Comparison of ENCODE assay signal across 1 cellular context in genomic region chr15:67127334-67127664, GRCh38.
TF ChIP-seq lines count a peak whose summit lies in the region.

No MANE protein-coding gene starts in this region.

TF ChIP-seq in GM23338, 12 proteins besides CTCF, POLR2A, EP300 and RAD21 (continued from another document):
- TF ChIP-seq REST (IDR thresholded peaks at IDR 0.05; ENCODE audit: unreplicated experiment): no peak
- no peak for TF ChIP-seq POLR2AphosphoS5 (IDR thresholded peaks at IDR 0.05; ENCODE audit: low read depth)
- TF ChIP-seq ZNF114 (CRISPR knock-in tag; IDR thresholded peaks at IDR 0.05): no peak
- no peak for TF ChIP-seq NANOG (IDR thresholded peaks at IDR 0.05; ENCODE audit: borderline replicate concordance)
- no peak for TF ChIP-seq ZNF462 (CRISPR knock-in tag; IDR thresholded peaks at IDR 0.05)
- TF ChIP-seq JUNB (IDR thresholded peaks at IDR 0.05; ENCODE audit: unreplicated experiment): no peak
